In the genomic region with DNA sequence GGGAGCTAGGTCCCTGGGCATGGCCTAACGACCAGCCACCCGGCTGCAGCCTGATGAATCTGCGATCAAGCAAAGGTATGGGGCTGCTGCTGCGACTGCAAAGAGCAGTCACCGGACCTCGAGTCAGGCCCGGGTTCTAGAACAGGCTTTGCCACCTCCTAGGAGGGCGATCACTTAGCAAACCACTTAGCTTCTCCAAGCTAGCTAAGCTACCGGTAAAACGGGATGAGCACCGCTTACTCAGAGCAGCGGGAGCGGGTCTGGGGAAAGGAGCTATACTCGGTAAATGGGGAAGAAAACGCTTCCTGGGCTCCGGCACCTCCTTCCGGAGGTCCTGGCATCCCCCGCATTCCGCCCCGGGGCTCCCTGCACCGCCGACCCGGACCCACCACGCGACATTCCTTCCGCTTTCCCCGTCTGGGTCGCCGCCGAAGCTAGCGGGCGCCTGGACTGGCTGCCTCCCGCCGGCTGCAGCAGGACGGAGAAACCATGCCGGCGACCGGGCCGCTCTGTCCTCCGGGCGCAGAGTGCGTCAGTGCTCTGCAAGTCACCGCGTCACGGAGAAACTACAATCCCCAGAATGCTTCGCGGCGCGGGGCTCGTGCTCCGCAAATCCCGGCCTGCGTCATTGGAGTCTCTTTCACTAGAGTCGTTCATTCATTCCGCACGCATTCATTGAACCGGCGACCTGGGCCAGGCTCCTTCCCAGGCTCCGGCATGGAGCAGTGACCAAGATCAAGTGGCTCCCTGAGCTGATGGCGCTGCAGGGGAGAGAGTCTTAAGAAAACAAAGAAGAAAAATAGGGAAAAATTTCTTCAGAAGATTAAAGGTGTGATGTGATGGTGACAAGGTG, we compare ENCODE assay signal across 8 cellular contexts. TPM values are rescaled to one million over a fixed set of nuclear protein-coding genes. Genes with fewer than 3 reads are reported as not detected.
DNase-seq lines count a peak whose midpoint lies in the region; ATAC-seq, FAIRE-seq and TF ChIP-seq lines count a peak whose summit lies in the region.

A gene (minus strand): TSS at position 531 of the 853 bp plus-strand sequence. CDS start 3,779 bp downstream, outside the sequence.

- H3K27ac ChIP-seq in endothelial cell of umbilical vein (ENCODE audit: insufficient read depth, low read depth, low read length) = peak within 1 kb of the TSS; percentile 61

- peaks cover 8% of the 10 kb centered on the region for H3K79me2 ChIP-seq in endothelial cell of umbilical vein (ENCODE audit: control insufficient read depth, insufficient read depth, low read length)

- ATAC-seq in GM21529 (IDR thresholded peaks at IDR 0.05; ENCODE audit: unreplicated experiment) = peak; percentile 83

- peak within 1 kb of the TSS; percentile 63 for H3K4me2 ChIP-seq in endothelial cell of umbilical vein (ENCODE audit: insufficient read depth, low read length)

- CTCF ChIA-PET in endothelial cell of umbilical vein (lab: Charles Lee) = interaction anchor here (1.0 to 2.4 kb wide), 4 partner anchors 11 to 55 kb away, joined by 4 to 19 read pairs (median 8); a partner anchor contains a TSS

- TF ChIP-seq POLR2A in endothelial cell of umbilical vein (IDR thresholded peaks at IDR 0.05; ENCODE audit: low read depth, low read length) = peak; percentile 91

- H3K27ac Mint-ChIP-seq in IgD-negative memory B cell = peak within 1 kb of the TSS; percentile 96 to 100 (median 96)

- H3K36me3 ChIP-seq in endothelial cell of umbilical vein (ENCODE audit: control insufficient read depth in 2 of 2, extremely low read depth in 1 of 2, insufficient read depth in 2 of 2, low read length in 2 of 2) = peaks cover 0 to 8% of the 10 kb centered on the region in 2 experiments

- H3K9me3 Mint-ChIP-seq in IgD-negative memory B cell = no peaks in the 10 kb centered on the region

- H3K27me3 Mint-ChIP-seq in IgD-negative memory B cell = no peaks in the 10 kb centered on the region

- intact Hi-C loops in endothelial cell of umbilical vein (cut with micrococcal nuclease) = loop anchor here (1.0 to 2.0 kb wide), 2 partner anchors 11 to 23 kb away; no protein-coding TSS in a partner anchor

- peaks cover 32 to 41% (median 33%) of the 10 kb centered on the region in 3 donors for H3K4me1 Mint-ChIP-seq in IgD-negative memory B cell

- BruUV-seq in endothelial cell of umbilical vein (replicated peaks; lab: Mats Ljungman, UMichigan) = TSS peak; percentile 60

- dilution Hi-C loops in endothelial cell of umbilical vein (cut with MboI; ENCODE audit: extremely low pct_ligation_motif_present, low sequenced_read_pairs) = no loop called here

- H3K9me3 ChIP-seq in endothelial cell of umbilical vein (replicated peaks; ENCODE audit: control insufficient read depth, insufficient read depth, low read length) = no peaks in the 10 kb centered on the region

- no peaks in the 10 kb centered on the region for H3K9me1 ChIP-seq in endothelial cell of umbilical vein (replicated peaks; ENCODE audit: control insufficient read depth, extremely low read depth, insufficient read depth, low read length)

- DNase-seq in DMS 273 (lab: John Stamatoyannopoulos, UW; ENCODE audit: unreplicated experiment) = peak; percentile 98
- DNase-seq in OCI-M1 (lab: John Stamatoyannopoulos, UW) = peak; percentile 95
- DNase-seq in activated T-cell treated with anti-CD3 and anti-CD28 coated beads for 1 hour (ENCODE audit: low read depth) = peak; percentile 82
- DNase-seq in endothelial cell of umbilical vein (ENCODE audit: low read depth, low spot score) = peak; percentile 96
- DNase-seq in middle frontal gyrus (ENCODE audit: extremely low spot score, low spot score) = peak; percentile 94
- peak; percentile 84 to 89 for DNase-seq in stimulated activated CD8-positive, alpha-beta memory T cell treated with anti-CD3 and anti-CD28 coated beads, Interleukin-2, amount 100 ng/mL, for 48 hours (ENCODE audit: low read depth in 2 of 2)

- peak within 1 kb of the TSS; percentile 95 to 100 (median 98) for H3K4me3 Mint-ChIP-seq in IgD-negative memory B cell

- peak within 1 kb of the TSS; percentile 63 to 78 (median 69) for H3K4me3 ChIP-seq in endothelial cell of umbilical vein (replicated peaks in 1 of 3; ENCODE audit: insufficient read depth in 1 of 3, low read depth in 1 of 3, low read length in 3 of 3)

- no peaks in the 10 kb centered on the region for H4K20me1 ChIP-seq in endothelial cell of umbilical vein (replicated peaks; ENCODE audit: control insufficient read depth, extremely low read depth, insufficient read depth, low read length)

- peak; percentile 100 for FAIRE-seq in endothelial cell of umbilical vein (lab: Jason Lieb, UNC)

- peaks cover 2% of the 10 kb centered on the region for H3K36me3 Mint-ChIP-seq in IgD-negative memory B cell

- POLR2A ChIA-PET in endothelial cell of umbilical vein (lab: Charles Lee) = interaction anchor here (2.0 kb wide), 1 partner anchor 11 kb away, joined by 12 read pairs; no protein-coding TSS in a partner anchor

- no peaks in the 10 kb centered on the region for H3K27me3 ChIP-seq in endothelial cell of umbilical vein (ENCODE audit: control insufficient read depth in 2 of 2, insufficient read depth in 2 of 2, low read length in 2 of 2)

- peak within 1 kb of the TSS; percentile 76 for H2AFZ ChIP-seq in endothelial cell of umbilical vein (ENCODE audit: low read depth, low read length)

- peaks cover 3% of the 10 kb centered on the region for H3K4me1 ChIP-seq in endothelial cell of umbilical vein (ENCODE audit: control insufficient read depth, extremely low read depth, insufficient read depth, low read length)

- H3K9ac ChIP-seq in endothelial cell of umbilical vein (replicated peaks; ENCODE audit: extremely low read depth, insufficient read depth, low read length) = peak within 1 kb of the TSS; percentile 86

- TF ChIP-seq CTCF in endothelial cell of umbilical vein (IDR thresholded peaks at IDR 0.05; ENCODE audit: extremely low read depth in 1 of 2, insufficient read depth in 1 of 2, low read depth in 1 of 2, low read length in 2 of 2) = no peak

TF ChIP-seq in endothelial cell of umbilical vein, 7 proteins besides CTCF, POLR2A, EP300 and RAD21:
- TF ChIP-seq JUN (IDR thresholded peaks at IDR 0.05; ENCODE audit: borderline replicate concordance, insufficient read depth, insufficient read length, low read depth) = no peak
- TF ChIP-seq, protein P1, sequence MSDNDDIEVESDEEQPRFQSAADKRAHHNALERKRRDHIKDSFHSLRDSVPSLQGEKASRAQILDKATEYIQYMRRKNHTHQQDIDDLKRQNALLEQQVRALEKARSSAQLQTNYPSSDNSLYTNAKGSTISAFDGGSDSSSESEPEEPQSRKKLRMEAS (IDR thresholded peaks at IDR 0.05; ENCODE audit: insufficient read depth, insufficient read length) = no peak
- no peak for TF ChIP-seq FOS (IDR thresholded peaks at IDR 0.05; ENCODE audit: borderline replicate concordance, insufficient read depth, low read length)
- no peak for TF ChIP-seq MYC (IDR thresholded peaks at IDR 0.05; ENCODE audit: low read depth, low read length)
- peak; percentile 85 for TF ChIP-seq POLR2AphosphoS5 (IDR thresholded peaks at IDR 0.05; ENCODE audit: insufficient read depth, low read depth, low read length)

RNA-seq across cellular contexts. Expression of the gene that starts here (rescaled TPM):
- 345 TPM for polyA plus RNA-seq in IgD-negative memory B cell
- 38.2 and 40.3 TPM in 2 replicates for total RNA-seq in endothelial cell of umbilical vein
- polyA plus RNA-seq in endothelial cell of umbilical vein = 76.9 and 98.5 TPM in 2 replicates
- 79.3 and 82.5 TPM in 2 replicates for polyA plus RNA-seq in endothelial cell of umbilical vein (2011; cell fraction: cytosol; rRNA removed)
- polyA plus RNA-seq in endothelial cell of umbilical vein (2011; cell fraction: nucleus; rRNA removed) = 19.2 and 23.5 TPM in 2 replicates
- polyA plus RNA-seq in endothelial cell of umbilical vein (2012) = 39.0 and 62.6 TPM in 2 replicates
- polyA minus RNA-seq in endothelial cell of umbilical vein = 35.9 and 40.8 TPM in 2 replicates
- 26.2 TPM for polyA minus RNA-seq in endothelial cell of umbilical vein (2011; cell fraction: cytosol; rRNA and poly(A)+ RNA removed)
- 7.1 and 8.3 TPM in 2 replicates for polyA minus RNA-seq in endothelial cell of umbilical vein (2011; cell fraction: nucleus; rRNA and poly(A)+ RNA removed)

Comparison
In these comparisons a context has a peak if more than half of its experiments do, and no peak if none do; other contexts are left out.
1. Peak in every context shown above with its lines: DNase-seq, ATAC-seq, H3K4me3 ChIP-seq and H3K27ac ChIP-seq.